ENCODE assay signal across 8 cellular contexts in the genomic region with DNA sequence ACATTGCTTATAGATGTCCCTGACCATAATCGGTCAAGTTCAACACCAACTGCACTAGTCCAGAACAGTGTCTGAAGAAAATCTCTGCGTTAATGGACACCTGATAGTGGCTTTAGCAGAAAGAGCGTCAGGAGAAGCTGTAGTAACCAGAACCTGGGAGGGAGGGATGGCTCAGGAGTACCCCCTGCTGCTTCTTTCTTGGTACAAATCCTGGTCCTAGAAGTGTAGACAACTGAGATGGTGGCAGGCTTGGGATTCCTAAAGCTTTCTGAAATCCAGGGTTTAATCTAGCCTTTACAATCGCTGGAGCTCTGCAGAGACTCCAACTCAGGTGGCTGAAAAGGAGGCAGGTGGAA. TPM values are rescaled to one million over a fixed set of nuclear protein-coding genes. Genes with fewer than 3 reads are reported as not detected.
DNase-seq lines count a peak whose midpoint lies in the region; ATAC-seq and TF ChIP-seq lines count a peak whose summit lies in the region.

No MANE protein-coding gene starts in this region.

- DNase-seq in CD8-positive, alpha-beta memory T cell: no peak
- peak; percentile 19 for DNase-seq in NCI-H1694 (lab: John Stamatoyannopoulos, UW)
- DNase-seq in coronary artery (ENCODE audit: low spot score): no peak
- no peak for DNase-seq in prostate gland (ENCODE audit: low spot score)
- no peak for DNase-seq in A172 (ENCODE audit: low spot score)
- DNase-seq in SKM-1 treated with dmso at 0.1 percent for 144 hours (lab: John Stamatoyannopoulos, UW; ENCODE audit: unreplicated experiment): no peak

- peak overlapping the region; percentile 90 to 100 (median 96) for H3K27ac Mint-ChIP-seq in CD8-positive, alpha-beta memory T cell

- WGBS in prostate gland: 60% methylated on average over 4 of the region's 4 CpGs

- H3K36me3 ChIP-seq in CD8-positive, alpha-beta memory T cell (ENCODE audit: insufficient read depth, low read length): peaks cover 4% of the 10 kb centered on the region
- no peaks in the 10 kb centered on the region for H3K36me3 ChIP-seq in prostate gland

- no peak for TF ChIP-seq POLR2A in prostate gland (IDR thresholded peaks at IDR 0.05)

- no peak for ATAC-seq in GM21447 (IDR thresholded peaks at IDR 0.05; ENCODE audit: unreplicated experiment)
- no peak for ATAC-seq in GM18873 (IDR thresholded peaks at IDR 0.05; ENCODE audit: low FRiP score, unreplicated experiment)

- peak overlapping the region; percentile 16 for H3K4me3 ChIP-seq in CD8-positive, alpha-beta memory T cell (ENCODE audit: low read length)
- H3K4me3 ChIP-seq in coronary artery (peak overlapping the region; percentile 55), prostate gland (no peak overlapping the region)

- H3K9me3 Mint-ChIP-seq in CD8-positive, alpha-beta memory T cell: no peaks in the 10 kb centered on the region

- CTCF ChIA-PET in CD8-positive, alpha-beta memory T cell (lab: Charles Lee): interaction anchor here (1.3 to 5.5 kb wide), 9 partner anchors 8 to 176 kb away, joined by 3 to 42 read pairs (median 11); a partner anchor contains a TSS

- no peaks in the 10 kb centered on the region for H3K27me3 ChIP-seq in CD8-positive, alpha-beta memory T cell (ENCODE audit: insufficient read depth, low read length, poor library complexity, severe bottlenecking)
- no peaks in the 10 kb centered on the region for H3K27me3 ChIP-seq in prostate gland (replicated peaks; ENCODE audit: insufficient read depth)

- H3K9me3 ChIP-seq in CD8-positive, alpha-beta memory T cell (ENCODE audit: low read length): no peaks in the 10 kb centered on the region
- no peaks in the 10 kb centered on the region for H3K9me3 ChIP-seq in prostate gland

- no peaks in the 10 kb centered on the region for H3K27me3 Mint-ChIP-seq in CD8-positive, alpha-beta memory T cell

- peak overlapping the region; percentile 48 to 93 (median 88) for H3K4me3 Mint-ChIP-seq in CD8-positive, alpha-beta memory T cell

- peak overlapping the region; percentile 34 for H3K27ac ChIP-seq in CD8-positive, alpha-beta memory T cell (ENCODE audit: low read depth, low read length)
- H3K27ac ChIP-seq in coronary artery (peak overlapping the region; percentile 56 to 78), prostate gland (peak overlapping the region; percentile 69 to 74)

- no peak for TF ChIP-seq CTCF in coronary artery (IDR thresholded peaks at IDR 0.05)
- TF ChIP-seq CTCF in prostate gland (IDR thresholded peaks at IDR 0.05): no peak

- intact Hi-C loops in prostate gland (cut with DNase I): no loop called here

- POLR2A ChIA-PET in CD8-positive, alpha-beta memory T cell (lab: Charles Lee): interaction anchor here (0.6 to 1.9 kb wide), 4 partner anchors 10 to 90 kb away, joined by 3 to 7 read pairs (median 3); a partner anchor contains a TSS

- H3K4me1 ChIP-seq in CD8-positive, alpha-beta memory T cell (ENCODE audit: insufficient read depth, low read length): peaks cover 91% of the 10 kb centered on the region
- peaks cover 26% of the 10 kb centered on the region for H3K4me1 ChIP-seq in prostate gland (replicated peaks)

- peaks cover 0 to 51% (median 7%) of the 10 kb centered on the region in 3 donors for H3K36me3 Mint-ChIP-seq in CD8-positive, alpha-beta memory T cell

- peaks cover 81 to 90% (median 87%) of the 10 kb centered on the region in 3 donors for H3K4me1 Mint-ChIP-seq in CD8-positive, alpha-beta memory T cell

RNA-seq across cellular contexts. Expression of a gene that starts 5.4 kb away (rescaled TPM):
- 10 to 100 TPM; 60.2 to 62.4 TPM for total RNA-seq in CD8-positive, alpha-beta memory T cell
- 9.0 TPM for polyA plus RNA-seq in CD8-positive, alpha-beta memory T cell
- total RNA-seq in prostate gland: 10 to 100 TPM; 12.5 to 16.1 TPM
- total RNA-seq in A172 (2014; rRNA removed; shearing (Covaris generic)): 24.8 and 35.5 TPM in 2 replicates

RNA-seq across cellular contexts. Expression of a gene that starts 49.5 kb away (rescaled TPM):
- total RNA-seq in CD8-positive, alpha-beta memory T cell: under 1 TPM in 1 of 2 experiments, not detected in 1; 0.15 TPM
- polyA plus RNA-seq in CD8-positive, alpha-beta memory T cell: 0.33 TPM
- 1 to 10 TPM in 1 of 2 donors, not detected in 1; 3.2 TPM for total RNA-seq in prostate gland
- total RNA-seq in A172 (2014; rRNA removed; shearing (Covaris generic)): not detected in 2 replicates

Comparison
In these comparisons a context has a peak if more than half of its experiments do, and no peak if none do; other contexts are left out.
1. H3K4me3 ChIP-seq: peak in CD8-positive, alpha-beta memory T cell (single experiment) and coronary artery (single experiment); none in prostate gland (0 of 2).
2. Peak in every context shown above with its lines, with median percentiles within 50 percentile points of each other: H3K27ac ChIP-seq.